ENCODE assay signal across 8 cellular contexts in the genomic region with DNA sequence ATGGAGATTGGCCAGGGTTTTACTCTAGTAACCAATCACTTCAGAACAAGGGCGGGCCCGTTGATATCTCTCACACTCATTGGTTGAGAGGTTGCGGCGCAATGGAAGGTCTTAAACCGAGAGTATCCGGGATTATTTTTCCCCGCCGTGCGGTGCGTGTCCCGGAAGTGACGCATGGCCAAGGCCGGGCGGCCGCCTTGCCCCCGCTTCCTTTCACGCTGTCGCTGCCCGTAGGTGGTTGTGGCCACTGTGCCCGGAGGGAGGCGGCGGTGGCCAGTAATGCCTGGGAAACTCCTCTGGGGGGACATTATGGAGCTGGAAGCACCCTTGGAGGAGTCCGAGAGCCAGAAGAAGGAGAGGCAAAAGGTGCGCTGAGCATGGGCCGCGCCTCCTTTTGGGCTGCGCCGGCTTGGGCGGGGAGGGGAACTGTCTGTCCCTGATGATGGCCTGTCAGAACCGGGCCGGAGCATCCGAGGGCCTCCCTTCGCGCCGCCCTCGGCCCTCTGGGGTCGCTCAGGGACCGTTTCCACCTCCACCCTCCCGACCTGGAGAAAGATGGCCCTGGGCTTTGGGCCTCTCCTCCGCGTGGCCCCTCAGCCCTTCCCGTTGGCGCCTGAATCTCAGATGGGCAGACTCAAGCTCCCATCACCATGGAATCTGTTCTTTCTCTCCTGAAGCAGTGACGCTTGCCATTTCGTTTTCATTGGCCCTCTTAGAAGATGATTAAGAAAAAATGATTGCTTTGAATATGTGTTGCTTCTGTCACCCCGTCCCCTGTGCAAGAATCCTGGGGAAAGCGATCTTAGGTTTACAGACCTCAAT.
DNase-seq lines count a peak whose midpoint lies in the region; ATAC-seq lines count a peak whose summit lies in the region.

A gene with protein sequence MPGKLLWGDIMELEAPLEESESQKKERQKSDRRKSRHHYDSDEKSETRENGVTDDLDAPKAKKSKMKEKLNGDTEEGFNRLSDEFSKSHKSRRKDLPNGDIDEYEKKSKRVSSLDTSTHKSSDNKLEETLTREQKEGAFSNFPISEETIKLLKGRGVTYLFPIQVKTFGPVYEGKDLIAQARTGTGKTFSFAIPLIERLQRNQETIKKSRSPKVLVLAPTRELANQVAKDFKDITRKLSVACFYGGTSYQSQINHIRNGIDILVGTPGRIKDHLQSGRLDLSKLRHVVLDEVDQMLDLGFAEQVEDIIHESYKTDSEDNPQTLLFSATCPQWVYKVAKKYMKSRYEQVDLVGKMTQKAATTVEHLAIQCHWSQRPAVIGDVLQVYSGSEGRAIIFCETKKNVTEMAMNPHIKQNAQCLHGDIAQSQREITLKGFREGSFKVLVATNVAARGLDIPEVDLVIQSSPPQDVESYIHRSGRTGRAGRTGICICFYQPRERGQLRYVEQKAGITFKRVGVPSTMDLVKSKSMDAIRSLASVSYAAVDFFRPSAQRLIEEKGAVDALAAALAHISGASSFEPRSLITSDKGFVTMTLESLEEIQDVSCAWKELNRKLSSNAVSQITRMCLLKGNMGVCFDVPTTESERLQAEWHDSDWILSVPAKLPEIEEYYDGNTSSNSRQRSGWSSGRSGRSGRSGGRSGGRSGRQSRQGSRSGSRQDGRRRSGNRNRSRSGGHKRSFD (plus strand): TSS at position 210 of the 822 bp plus-strand sequence. CDS start 70 bp downstream, at position 280.

- peak; percentile 95 for ATAC-seq in GM19351 (IDR thresholded peaks at IDR 0.05; ENCODE audit: unreplicated experiment)
- peak; percentile 98 for ATAC-seq in HG03521 (IDR thresholded peaks at IDR 0.05; ENCODE audit: unreplicated experiment)

- DNase-seq in C1 segment of cervical spinal cord (lab: John Stamatoyannopoulos, UW) (peak; percentile 70 to 98 (median 96)), NCI-H748 (lab: John Stamatoyannopoulos, UW; ENCODE audit: unreplicated experiment) (peak; percentile 99), cortex of kidney (lab: John Stamatoyannopoulos, UW) (peak; percentile 20), left kidney (ENCODE audit: low read depth, low spot score) (peak; percentile 100)
- peak; percentile 93 for DNase-seq in activated CD4-positive, alpha-beta T cell treated with anti-CD3 and anti-CD28 coated beads, Interleukin-2, amount 50 U/mL, for 1 hour
- DNase-seq in stimulated activated CD4-positive, alpha-beta T cell treated with anti-CD3 and anti-CD28 coated beads, Interleukin-2, amount 100 ng/mL, for 4 hours (ENCODE audit: low read depth): peak; percentile 95

Comparison
In these comparisons a context has a peak if more than half of its experiments do, and no peak if none do; other contexts are left out.
1. Peak in every context shown above with its lines: DNase-seq and ATAC-seq.
2. DNase-seq: peak in every context shown above with its lines; median percentile 100 in left kidney; 99 in NCI-H748; 96 in C1 segment of cervical spinal cord; 95 in stimulated activated CD4-positive, alpha-beta T cell treated with anti-CD3 and anti-CD28 coated beads, Interleukin-2, amount 100 ng/mL, for 4 hours; 93 in activated CD4-positive, alpha-beta T cell treated with anti-CD3 and anti-CD28 coated beads, Interleukin-2, amount 50 U/mL, for 1 hour; 20 in cortex of kidney.